ENCODE assay signal across 23 cellular contexts in the genomic region with DNA sequence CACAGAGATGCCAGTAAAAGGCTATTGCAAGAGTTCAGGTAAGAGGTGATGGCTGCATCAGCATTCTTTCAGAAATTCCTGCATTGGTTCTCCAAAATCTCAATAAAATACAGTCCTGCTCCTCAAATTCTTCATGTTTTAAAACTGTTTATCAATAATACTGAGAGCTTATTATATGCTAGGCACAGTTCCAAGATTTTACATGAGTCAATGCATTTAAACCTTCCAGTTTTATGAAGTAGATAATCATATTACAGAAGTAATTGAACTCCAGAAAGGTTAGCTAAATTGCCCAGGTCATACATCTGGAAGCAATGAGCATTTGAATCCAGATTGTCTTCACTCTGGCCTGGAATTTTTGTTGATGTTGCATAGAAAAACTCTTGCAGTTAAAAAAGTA.
"Had no signal": no experiment of that assay in that cellular context is flagged by ENCODE, and none has a peak within 500 bp of the region (broad histone marks: within the 10 kb centered on the region; RNA-seq: fewer than 3 reads in every experiment).

No MANE protein-coding gene starts in this region.

- H3K4me1 ChIP-seq: colonic mucosa, right atrium auricular region, sigmoid colon, testis, tibial nerve had no signal

- H3K27me3 ChIP-seq: colonic mucosa, neutrophil, right atrium auricular region, sigmoid colon, testis, tibial nerve had no signal

- H3K27ac ChIP-seq: colonic mucosa, neutrophil, right atrium auricular region, sigmoid colon, skin epidermis, testis, tibial nerve had no signal

- ATAC-seq: naive thymus-derived CD8-positive, alpha-beta T cell; stimulated activated naive B cell treated with anti-CD40 and anti-IgM and Interleukin-4, amounts not matched to agents 10 μg/mL and 1 μg/mL and 100 μg/mL, for 72 hours; stimulated activated naive CD8-positive, alpha-beta T cell treated with anti-CD3 and anti-CD28 coated beads, Interleukin-15, amount 100 ng/mL, for 72 hours had no signal

- H3K4me3 ChIP-seq: colonic mucosa, right atrium auricular region, sigmoid colon, skin epidermis, testis, tibial nerve had no signal

- FAIRE-seq: endothelial cell of umbilical vein, islet of Langerhans had no signal

- DNase-seq: colonic mucosa; dermis blood vessel endothelial cell; effector CD4-positive, alpha-beta T cell; endodermal cell; erythroblast; foreskin melanocyte; head of caudate nucleus; hippocampal formation; kidney glomerular epithelial cell; naive thymus-derived CD8-positive, alpha-beta T cell; posterior cingulate gyrus; sigmoid colon; stimulated activated CD4-positive, alpha-beta T cell treated with anti-CD3 and anti-CD28 coated beads, Interleukin-2, amount 100 ng/mL, for 24 hours; stimulated activated CD4-positive, alpha-beta T cell treated with anti-CD3 and anti-CD28 coated beads, Interleukin-4, amount 100 ng/mL, for 4 hours; stimulated activated naive B cell treated with anti-CD40 and anti-IgM and Interleukin-4, amounts not matched to agents 10 μg/mL and 1 μg/mL and 100 μg/mL, for 72 hours; stimulated activated naive CD8-positive, alpha-beta T cell treated with anti-CD3 and anti-CD28 coated beads, Interleukin-15, amount 100 ng/mL, for 72 hours; testis had no signal

- H3K36me3 ChIP-seq: colonic mucosa, neutrophil, right atrium auricular region, sigmoid colon, tibial nerve had no signal

- H3K9me3 ChIP-seq: colonic mucosa, neutrophil, right atrium auricular region, sigmoid colon, testis, tibial nerve had no signal
